In the genomic region with DNA sequence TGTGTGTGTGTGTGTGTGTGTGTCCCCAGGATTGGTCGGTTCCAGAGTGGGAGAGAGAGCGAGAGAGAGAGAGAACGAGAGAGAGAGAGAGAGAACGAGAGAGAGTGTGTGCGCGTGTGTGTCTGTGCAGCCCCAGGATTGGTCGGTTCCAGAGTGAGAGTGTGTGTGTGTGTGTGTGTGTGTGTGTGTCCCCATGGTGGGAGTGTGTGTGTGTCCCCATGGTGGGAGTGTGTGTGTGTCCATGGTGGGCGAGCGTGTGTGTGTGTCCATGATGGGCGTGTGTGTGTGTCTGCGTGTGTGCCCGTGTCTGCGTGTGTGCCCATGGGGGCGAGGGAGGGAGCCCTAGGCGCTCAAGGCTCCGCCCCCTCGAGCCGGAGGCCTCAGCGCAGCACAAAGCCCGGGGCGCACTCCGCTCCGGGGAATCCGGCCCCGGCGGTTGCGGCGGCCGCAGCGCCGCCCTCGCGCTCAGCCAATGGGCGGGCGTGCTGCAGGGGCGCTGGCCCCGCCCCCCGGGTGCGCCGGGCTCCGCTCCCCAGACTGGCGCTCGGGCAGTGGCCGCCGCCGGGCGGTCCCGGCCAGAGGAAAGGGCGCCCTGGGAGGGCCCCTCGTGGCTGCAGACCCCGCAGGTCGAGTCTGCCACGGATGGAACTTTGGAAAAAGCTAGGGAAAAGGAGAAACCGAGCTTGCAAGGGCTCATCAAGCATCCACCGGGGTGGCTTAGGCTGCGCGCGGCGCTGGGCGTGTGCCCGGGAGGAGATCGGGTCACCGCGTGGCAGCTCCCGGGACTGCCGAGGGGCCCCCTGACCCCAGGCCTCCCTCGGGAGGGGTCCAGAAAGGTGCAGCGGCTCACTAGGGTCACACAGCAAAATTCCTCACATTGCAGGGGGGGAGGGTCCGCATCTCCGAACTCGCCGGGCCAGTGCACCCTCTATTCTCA, we compare ENCODE assay signal across 1 cellular context.
A peak's percentile ranks its signal among the peaks of the same experiment; 100 is the strongest.
TF ChIP-seq lines count a peak whose summit lies in the region.

No MANE protein-coding gene starts in this region.

TF ChIP-seq in GM12878, 131 proteins besides CTCF, POLR2A, EP300 and RAD21 (continued from another document and continues in another):
- TF ChIP-seq, protein P1, sequence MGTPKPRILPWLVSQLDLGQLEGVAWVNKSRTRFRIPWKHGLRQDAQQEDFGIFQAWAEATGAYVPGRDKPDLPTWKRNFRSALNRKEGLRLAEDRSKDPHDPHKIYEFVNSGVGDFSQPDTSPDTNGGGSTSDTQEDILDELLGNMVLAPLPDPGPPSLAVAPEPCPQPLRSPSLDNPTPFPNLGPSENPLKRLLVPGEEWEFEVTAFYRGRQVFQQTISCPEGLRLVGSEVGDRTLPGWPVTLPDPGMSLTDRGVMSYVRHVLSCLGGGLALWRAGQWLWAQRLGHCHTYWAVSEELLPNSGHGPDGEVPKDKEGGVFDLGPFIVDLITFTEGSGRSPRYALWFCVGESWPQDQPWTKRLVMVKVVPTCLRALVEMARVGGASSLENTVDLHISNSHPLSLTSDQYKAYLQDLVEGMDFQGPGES (IDR thresholded peaks at IDR 0.05), result 0 out of 2 replicates have a peak, but pooled peaks have one; percentile 46
- TF ChIP-seq ZSCAN29 (IDR thresholded peaks at IDR 0.05) (peak; percentile 95), PML (IDR thresholded peaks at IDR 0.05; ENCODE audit: low read length) (0 out of 2 replicates have a peak, but pooled peaks have one; percentile 12), DPF2 (IDR thresholded peaks at IDR 0.05) (peak; percentile 80; the same call in 1 of the 2 replicates), RB1 (IDR thresholded peaks at IDR 0.05; ENCODE audit: borderline replicate concordance) (0 out of 2 replicates have a peak, but pooled peaks have one; percentile 83), BCL11A (IDR thresholded peaks at IDR 0.05; ENCODE audit: low read depth, low read length) (no peak), BHLHE40 (IDR thresholded peaks at IDR 0.05; ENCODE audit: borderline replicate concordance in 1 of 2, low read depth in 2 of 2, low read length in 1 of 2) (peak; percentile 2 to 86; a peak in 2 of 4 replicates), SRF (IDR thresholded peaks at IDR 0.05; ENCODE audit: low read depth in 2 of 2, low read length in 2 of 2) (0 out of 4 replicates have a peak, but pooled peaks of 1 of the 2 experiments have one; percentile 36), BRCA1 (IDR thresholded peaks at IDR 0.05; ENCODE audit: low read depth, low read length) (no peak), YBX1 (IDR thresholded peaks at IDR 0.05) (no peak), WRNIP1 (IDR thresholded peaks at IDR 0.05; ENCODE audit: borderline replicate concordance, low read depth, low read length) (no peak), ATF2 (IDR thresholded peaks at IDR 0.05; ENCODE audit: low read length) (no peak), TBL1XR1 (IDR thresholded peaks at IDR 0.05; ENCODE audit: low read depth, low read length) (no peak), ETV6 (conservative IDR thresholded peaks at IDR 0.05 in 1 of 2, IDR thresholded peaks at IDR 0.05 in 1 of 2; ENCODE audit: borderline replicate concordance in 1 of 2, low read depth in 1 of 2) (peak in 1 of 2 experiments; percentile 8; a peak in 1 of 4 replicates), ZNF384 (IDR thresholded peaks at IDR 0.05; ENCODE audit: borderline replicate concordance, low read depth, low read length) (no peak), MYC (IDR thresholded peaks at IDR 0.05; ENCODE audit: insufficient read depth, insufficient read length, insufficient replicate concordance, low read length, severe bottlenecking) (peak; percentile 35), RCOR1 (conservative IDR thresholded peaks at IDR 0.05; ENCODE audit: low read depth, low read length) (peak; percentile 33; the same call in 1 of the 2 replicates), MXI1 (IDR thresholded peaks at IDR 0.05; ENCODE audit: low read depth, low read length) (peak; percentile 76), CEBPB (IDR thresholded peaks at IDR 0.05; ENCODE audit: borderline replicate concordance in 1 of 2, low read depth in 2 of 2, low read length in 2 of 2) (no peak), SMC3 (IDR thresholded peaks at IDR 0.05; ENCODE audit: borderline replicate concordance, low read length) (peak; percentile 16; the same call in 1 of the 2 replicates), POLR2AphosphoS5 (IDR thresholded peaks at IDR 0.05; ENCODE audit: low read length) (peak; percentile 77), ZBED1 (IDR thresholded peaks at IDR 0.05; ENCODE audit: borderline replicate concordance) (no peak), RELA (IDR thresholded peaks at IDR 0.05; ENCODE audit: borderline replicate concordance, partially characterized antibody) (peak; percentile 22), STAT3 (IDR thresholded peaks at IDR 0.05; ENCODE audit: low read depth, low read length) (no peak), ZNF207 (IDR thresholded peaks at IDR 0.05; ENCODE audit: borderline replicate concordance) (no peak), SIX5 (IDR thresholded peaks at IDR 0.05; ENCODE audit: low read depth, low read length, severe bottlenecking) (no peak), SMAD1 (IDR thresholded peaks at IDR 0.05; ENCODE audit: low read depth, partially characterized antibody) (no peak), MEF2B (IDR thresholded peaks at IDR 0.05; ENCODE audit: partially characterized antibody, poor library complexity, severe bottlenecking) (peak; percentile 33), TCF12 (IDR thresholded peaks at IDR 0.05; ENCODE audit: low read depth, low read length) (peak; percentile 58; the same call in 1 of the 2 replicates), NR2C1 (IDR thresholded peaks at IDR 0.05) (peak; percentile 48; the same call in 1 of the 2 replicates), REST (IDR thresholded peaks at IDR 0.05; ENCODE audit: low read depth, low read length) (no peak)
- TF ChIP-seq, protein P2, sequence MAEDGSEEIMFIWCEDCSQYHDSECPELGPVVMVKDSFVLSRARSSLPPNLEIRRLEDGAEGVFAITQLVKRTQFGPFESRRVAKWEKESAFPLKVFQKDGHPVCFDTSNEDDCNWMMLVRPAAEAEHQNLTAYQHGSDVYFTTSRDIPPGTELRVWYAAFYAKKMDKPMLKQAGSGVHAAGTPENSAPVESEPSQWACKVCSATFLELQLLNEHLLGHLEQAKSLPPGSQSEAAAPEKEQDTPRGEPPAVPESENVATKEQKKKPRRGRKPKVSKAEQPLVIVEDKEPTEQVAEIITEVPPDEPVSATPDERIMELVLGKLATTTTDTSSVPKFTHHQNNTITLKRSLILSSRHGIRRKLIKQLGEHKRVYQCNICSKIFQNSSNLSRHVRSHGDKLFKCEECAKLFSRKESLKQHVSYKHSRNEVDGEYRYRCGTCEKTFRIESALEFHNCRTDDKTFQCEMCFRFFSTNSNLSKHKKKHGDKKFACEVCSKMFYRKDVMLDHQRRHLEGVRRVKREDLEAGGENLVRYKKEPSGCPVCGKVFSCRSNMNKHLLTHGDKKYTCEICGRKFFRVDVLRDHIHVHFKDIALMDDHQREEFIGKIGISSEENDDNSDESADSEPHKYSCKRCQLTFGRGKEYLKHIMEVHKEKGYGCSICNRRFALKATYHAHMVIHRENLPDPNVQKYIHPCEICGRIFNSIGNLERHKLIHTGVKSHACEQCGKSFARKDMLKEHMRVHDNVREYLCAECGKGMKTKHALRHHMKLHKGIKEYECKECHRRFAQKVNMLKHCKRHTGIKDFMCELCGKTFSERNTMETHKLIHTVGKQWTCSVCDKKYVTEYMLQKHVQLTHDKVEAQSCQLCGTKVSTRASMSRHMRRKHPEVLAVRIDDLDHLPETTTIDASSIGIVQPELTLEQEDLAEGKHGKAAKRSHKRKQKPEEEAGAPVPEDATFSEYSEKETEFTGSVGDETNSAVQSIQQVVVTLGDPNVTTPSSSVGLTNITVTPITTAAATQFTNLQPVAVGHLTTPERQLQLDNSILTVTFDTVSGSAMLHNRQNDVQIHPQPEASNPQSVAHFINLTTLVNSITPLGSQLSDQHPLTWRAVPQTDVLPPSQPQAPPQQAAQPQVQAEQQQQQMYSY (CRISPR knock-in tag; IDR thresholded peaks at IDR 0.05), result no peak
- TF ChIP-seq, protein P3, sequence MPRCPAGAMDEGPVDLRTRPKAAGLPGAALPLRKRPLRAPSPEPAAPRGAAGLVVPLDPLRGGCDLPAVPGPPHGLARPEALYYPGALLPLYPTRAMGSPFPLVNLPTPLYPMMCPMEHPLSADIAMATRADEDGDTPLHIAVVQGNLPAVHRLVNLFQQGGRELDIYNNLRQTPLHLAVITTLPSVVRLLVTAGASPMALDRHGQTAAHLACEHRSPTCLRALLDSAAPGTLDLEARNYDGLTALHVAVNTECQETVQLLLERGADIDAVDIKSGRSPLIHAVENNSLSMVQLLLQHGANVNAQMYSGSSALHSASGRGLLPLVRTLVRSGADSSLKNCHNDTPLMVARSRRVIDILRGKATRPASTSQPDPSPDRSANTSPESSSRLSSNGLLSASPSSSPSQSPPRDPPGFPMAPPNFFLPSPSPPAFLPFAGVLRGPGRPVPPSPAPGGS (IDR thresholded peaks at IDR 0.05; ENCODE audit: borderline replicate concordance, insufficient read depth, low read depth, low read length, poor library complexity, severe bottlenecking), result no peak
- TF ChIP-seq, protein P4, sequence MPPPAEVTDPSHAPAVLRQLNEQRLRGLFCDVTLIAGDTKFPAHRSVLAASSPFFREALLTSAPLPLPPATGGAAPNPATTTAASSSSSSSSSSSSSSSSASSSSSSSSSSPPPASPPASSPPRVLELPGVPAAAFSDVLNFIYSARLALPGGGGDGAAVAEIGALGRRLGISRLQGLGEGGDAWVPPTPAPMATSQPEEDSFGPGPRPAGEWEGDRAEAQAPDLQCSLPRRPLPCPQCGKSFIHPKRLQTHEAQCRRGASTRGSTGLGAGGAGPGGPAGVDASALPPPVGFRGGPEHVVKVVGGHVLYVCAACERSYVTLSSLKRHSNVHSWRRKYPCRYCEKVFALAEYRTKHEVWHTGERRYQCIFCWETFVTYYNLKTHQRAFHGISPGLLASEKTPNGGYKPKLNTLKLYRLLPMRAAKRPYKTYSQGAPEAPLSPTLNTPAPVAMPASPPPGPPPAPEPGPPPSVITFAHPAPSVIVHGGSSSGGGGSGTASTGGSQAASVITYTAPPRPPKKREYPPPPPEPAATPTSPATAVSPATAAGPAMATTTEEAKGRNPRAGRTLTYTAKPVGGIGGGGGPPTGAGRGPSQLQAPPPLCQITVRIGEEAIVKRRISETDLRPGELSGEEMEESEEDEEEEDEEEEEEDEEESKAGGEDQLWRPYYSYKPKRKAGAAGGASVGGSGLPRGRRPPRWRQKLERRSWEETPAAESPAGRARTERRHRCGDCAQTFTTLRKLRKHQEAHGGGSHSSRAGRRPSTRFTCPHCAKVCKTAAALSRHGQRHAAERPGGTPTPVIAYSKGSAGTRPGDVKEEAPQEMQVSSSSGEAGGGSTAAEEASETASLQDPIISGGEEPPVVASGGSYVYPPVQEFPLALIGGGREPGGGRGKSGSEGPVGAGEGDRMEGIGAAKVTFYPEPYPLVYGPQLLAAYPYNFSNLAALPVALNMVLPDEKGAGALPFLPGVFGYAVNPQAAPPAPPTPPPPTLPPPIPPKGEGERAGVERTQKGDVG (CRISPR knock-in tag; IDR thresholded peaks at IDR 0.05), result no peak
- TF ChIP-seq, protein P5, sequence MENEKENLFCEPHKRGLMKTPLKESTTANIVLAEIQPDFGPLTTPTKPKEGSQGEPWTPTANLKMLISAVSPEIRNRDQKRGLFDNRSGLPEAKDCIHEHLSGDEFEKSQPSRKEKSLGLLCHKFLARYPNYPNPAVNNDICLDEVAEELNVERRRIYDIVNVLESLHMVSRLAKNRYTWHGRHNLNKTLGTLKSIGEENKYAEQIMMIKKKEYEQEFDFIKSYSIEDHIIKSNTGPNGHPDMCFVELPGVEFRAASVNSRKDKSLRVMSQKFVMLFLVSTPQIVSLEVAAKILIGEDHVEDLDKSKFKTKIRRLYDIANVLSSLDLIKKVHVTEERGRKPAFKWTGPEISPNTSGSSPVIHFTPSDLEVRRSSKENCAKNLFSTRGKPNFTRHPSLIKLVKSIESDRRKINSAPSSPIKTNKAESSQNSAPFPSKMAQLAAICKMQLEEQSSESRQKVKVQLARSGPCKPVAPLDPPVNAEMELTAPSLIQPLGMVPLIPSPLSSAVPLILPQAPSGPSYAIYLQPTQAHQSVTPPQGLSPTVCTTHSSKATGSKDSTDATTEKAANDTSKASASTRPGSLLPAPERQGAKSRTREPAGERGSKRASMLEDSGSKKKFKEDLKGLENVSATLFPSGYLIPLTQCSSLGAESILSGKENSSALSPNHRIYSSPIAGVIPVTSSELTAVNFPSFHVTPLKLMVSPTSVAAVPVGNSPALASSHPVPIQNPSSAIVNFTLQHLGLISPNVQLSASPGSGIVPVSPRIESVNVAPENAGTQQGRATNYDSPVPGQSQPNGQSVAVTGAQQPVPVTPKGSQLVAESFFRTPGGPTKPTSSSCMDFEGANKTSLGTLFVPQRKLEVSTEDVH (IDR thresholded peaks at IDR 0.05; ENCODE audit: low read depth, partially characterized antibody), result no peak
